Comparison of ENCODE assay signal across 8 cellular contexts in the genomic region with DNA sequence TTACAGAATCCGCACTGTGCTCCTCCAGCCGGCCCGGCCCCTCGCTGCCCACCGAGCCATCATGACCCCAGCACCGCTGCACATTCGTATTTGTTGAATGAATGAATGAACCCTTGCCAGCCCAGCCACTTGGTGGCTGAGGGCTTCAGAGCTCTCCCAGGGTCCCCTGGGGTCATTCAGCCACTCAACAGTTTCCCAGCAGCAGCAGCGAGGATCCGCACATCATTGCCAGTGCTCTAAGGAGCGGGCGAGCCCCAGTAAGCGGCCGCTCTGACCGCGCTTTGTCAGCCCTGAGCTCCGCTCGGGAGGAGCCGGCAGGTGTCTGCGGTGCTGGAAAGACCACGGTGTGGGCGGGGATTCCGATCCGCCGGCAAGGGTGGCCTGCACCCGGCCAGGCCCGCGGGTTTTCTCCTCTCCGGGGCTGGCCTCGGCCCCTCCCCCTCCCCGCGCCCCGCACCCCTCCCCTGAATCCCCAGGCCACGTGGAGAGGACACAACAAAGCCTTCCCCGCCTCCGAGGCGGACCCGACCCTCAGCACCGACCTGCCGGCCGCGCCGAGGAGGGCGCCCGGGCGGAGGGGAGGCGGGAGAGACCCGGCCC. TPM values are rescaled to one million over a fixed set of nuclear protein-coding genes. Genes with fewer than 3 reads are reported as not detected.
DNase-seq lines count a peak whose midpoint lies in the region.

No MANE protein-coding gene starts in this region.

- peak overlapping the region; percentile 67 for H3K4me3 ChIP-seq in Jurkat, Clone E6-1 (ENCODE audit: low read length)

- DNase-seq in SIG-M5 treated with dmso at 0.1 percent for 504 hours (lab: John Stamatoyannopoulos, UW; ENCODE audit: unreplicated experiment), result peak; percentile 42
- no peak for DNase-seq in SIG-M5 (lab: John Stamatoyannopoulos, UW)
- no peak for DNase-seq in Jurkat, Clone E6-1 (ENCODE audit: low read depth, low spot score)
- DNase-seq in T-helper 1 cell, result peak; percentile 33 to 61 (median 55)
- DNase-seq in astrocyte of the hippocampus (ENCODE audit: low read depth, low spot score), result peak; percentile 65
- DNase-seq in iPS-NIHi11 (ENCODE audit: low spot score), result peak; percentile 90
- DNase-seq in stimulated activated CD4-positive, alpha-beta T cell treated with anti-CD3 and anti-CD28 coated beads, Interleukin-15, amount 100 ng/mL, for 1 hour (ENCODE audit: low read depth in 1 of 2, low spot score in 1 of 2), result peak; percentile 23 to 35
- no peak for DNase-seq in ureter (ENCODE audit: low spot score)

RNA-seq across cellular contexts. Expression of gene BID, which starts 0.6 kb away (rescaled TPM):
- 202 TPM for polyA plus RNA-seq in Jurkat, Clone E6-1 (2012; ENCODE audit: insufficient read depth, insufficient read length)
- total RNA-seq in ureter, result 31.3 TPM

Comparison
In these comparisons a context has a peak if more than half of its experiments do, and no peak if none do; other contexts are left out.
1. DNase-seq: peak in SIG-M5 treated with dmso at 0.1 percent for 504 hours (single experiment), T-helper 1 cell (5 of 5), astrocyte of the hippocampus (single experiment), iPS-NIHi11 (single experiment) and stimulated activated CD4-positive, alpha-beta T cell treated with anti-CD3 and anti-CD28 coated beads, Interleukin-15, amount 100 ng/mL, for 1 hour (2 of 2); none in SIG-M5 (single experiment), Jurkat, Clone E6-1 (single experiment) and ureter (single experiment).